20 cellular contexts compared by ENCODE assay signal in genomic region chr1:208944981-208945451, GRCh38.
"Had no signal": no experiment of that assay in that cellular context is flagged by ENCODE, and none has a peak within 500 bp of the region (broad histone marks: within the 10 kb centered on the region; RNA-seq: fewer than 3 reads in every experiment).

No MANE protein-coding gene starts in this region.

- H3K4me3 Mint-ChIP-seq: activated CD4-positive, alpha-beta T cell treated with anti-CD3 and anti-CD28 coated beads, Interleukin-2, amount 10 ng/mL, durations not matched to agents 7 days and 5 days; activated T-cell treated with anti-CD3 and anti-CD28 coated beads, Interleukin-2, amount 50 U/mL, for 72 hours; brain; central memory CD8-positive, alpha-beta T cell; T-cell had no signal

- H3K36me3 ChIP-seq: suprapubic skin had no signal

- H3K27ac Mint-ChIP-seq: activated CD4-positive, alpha-beta T cell treated with anti-CD3 and anti-CD28 coated beads, Interleukin-2, amount 10 ng/mL, durations not matched to agents 7 days and 5 days; activated naive CD4-positive, alpha-beta T cell treated with anti-CD3 and anti-CD28 coated beads, Interleukin-2, amount 50 U/mL, for 72 hours; activated T-cell treated with anti-CD3 and anti-CD28 coated beads, Interleukin-2, amount 50 U/mL, for 72 hours; brain; T-cell had no signal

- H3K4me1 ChIP-seq: parathyroid adenoma, suprapubic skin had no signal

- H3K9me3 Mint-ChIP-seq: activated CD4-positive, alpha-beta T cell treated with anti-CD3 and anti-CD28 coated beads, Interleukin-2, amount 10 ng/mL, durations not matched to agents 7 days and 5 days; activated T-cell treated with anti-CD3 and anti-CD28 coated beads, Interleukin-2, amount 50 U/mL, for 72 hours had no signal

- H3K9me3 ChIP-seq: suprapubic skin had no signal

- H3K4me1 Mint-ChIP-seq: activated CD4-positive, alpha-beta T cell treated with anti-CD3 and anti-CD28 coated beads, Interleukin-2, amount 10 ng/mL, durations not matched to agents 7 days and 5 days; brain; central memory CD8-positive, alpha-beta T cell; T-cell had no signal

- H3K27me3 ChIP-seq: suprapubic skin had no signal

- H3K27ac ChIP-seq: coronary artery, parathyroid adenoma, suprapubic skin had no signal

- H3K4me3 ChIP-seq: coronary artery, skin epidermis, suprapubic skin had no signal

- H3K36me3 Mint-ChIP-seq: activated naive CD4-positive, alpha-beta T cell treated with anti-CD3 and anti-CD28 coated beads, Interleukin-2, amount 50 U/mL, for 72 hours; brain; T-cell had no signal

- ATAC-seq: activated naive CD4-positive, alpha-beta T cell treated with anti-CD3 and anti-CD28 coated beads, Interleukin-2, amount 50 U/mL, for 72 hours; activated T-cell treated with anti-CD3 and anti-CD28 coated beads, Interleukin-2, amount 50 U/mL, for 72 hours; left ventricle myocardium superior; stimulated activated naive CD8-positive, alpha-beta T cell treated with anti-CD3 and anti-CD28 coated beads, Interleukin-15, Interleukin-2, amounts not matched to agents 100 U/mL and 50 U/mL, for 24 hours; T-cell had no signal

- DNase-seq: activated CD4-positive, alpha-beta T cell treated with anti-CD3 and anti-CD28 coated beads, Interleukin-2, amount 10 ng/mL, durations not matched to agents 7 days and 5 days; activated CD8-positive, alpha-beta memory T cell treated with anti-CD3 and anti-CD28 coated beads, Interleukin-2, amount 50 U/mL, for 48 hours; activated gamma-delta T cell; activated T-cell treated with anti-CD3 and anti-CD28 coated beads, Interleukin-2, amount 50 U/mL, for 72 hours; amygdala; effector CD8-positive, alpha-beta T cell; hippocampal formation; left ventricle myocardium superior; stimulated activated CD4-positive, alpha-beta T cell treated with anti-CD3 and anti-CD28 coated beads, Interleukin-4, amount 100 ng/mL, for 4 hours; stimulated activated CD8-positive, alpha-beta memory T cell treated with anti-CD3 and anti-CD28 coated beads, Interleukin-4, amount 100 ng/mL, for 48 hours; stimulated activated naive CD8-positive, alpha-beta T cell treated with anti-CD3 and anti-CD28 coated beads, Interleukin-15, Interleukin-2, amounts not matched to agents 100 U/mL and 50 U/mL, for 24 hours; T-cell; T-helper 9 cell had no signal
